1 cellular context compared by ENCODE assay signal in the genomic region with DNA sequence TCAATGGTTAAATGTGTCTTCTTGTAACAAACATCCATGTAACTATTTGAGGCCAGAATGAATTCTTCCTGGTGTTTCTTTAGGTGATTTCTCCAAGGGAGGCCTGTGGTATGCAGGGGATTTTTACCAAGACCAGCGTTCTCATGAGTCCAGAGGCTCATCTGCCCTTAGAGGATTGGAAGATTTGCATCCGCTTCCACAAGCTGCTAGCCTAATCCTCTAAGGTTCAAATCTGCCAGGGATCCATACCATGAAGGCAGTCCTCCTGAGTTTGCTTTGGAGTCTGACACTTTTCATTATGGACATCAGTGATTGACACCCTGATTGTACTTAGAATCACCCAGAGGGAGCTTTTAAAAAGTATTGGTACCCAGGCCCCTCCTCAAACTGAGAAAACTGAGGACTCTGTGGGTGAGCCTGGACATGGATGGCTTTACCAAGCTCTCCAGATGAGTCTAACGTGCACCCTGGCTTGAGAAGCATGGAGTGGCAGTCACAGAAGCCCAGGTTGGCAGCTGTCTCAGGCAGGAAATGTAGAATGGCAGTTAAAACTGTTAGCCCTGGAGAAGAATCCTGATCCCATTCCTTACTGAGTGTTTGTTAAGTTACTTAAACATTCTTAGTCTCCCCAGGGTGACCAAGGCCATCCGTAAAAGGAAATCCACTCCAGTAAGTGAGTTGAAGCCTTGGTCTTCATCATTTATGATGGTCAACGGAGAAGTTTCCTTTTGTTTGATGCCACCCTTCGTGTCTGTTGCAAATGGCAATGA.
TF ChIP-seq lines count a peak whose summit lies in the region.

No MANE protein-coding gene starts in this region.

TF ChIP-seq in IMR-90, 13 proteins besides CTCF, POLR2A, EP300 and RAD21 (continued from another document):
- TF ChIP-seq SMC3 (IDR thresholded peaks at IDR 0.05; ENCODE audit: low read depth, low read length) (no peak), MAFK (IDR thresholded peaks at IDR 0.05; ENCODE audit: low read depth, low read length) (no peak), RCOR1 (IDR thresholded peaks at IDR 0.05; ENCODE audit: insufficient replicate concordance, low read length) (no peak)
